26 cellular contexts compared by ENCODE assay signal in genomic region chr5:42638972-42639371, GRCh38.
"Had no signal": no experiment of that assay in that cellular context is flagged by ENCODE, and none has a peak within 500 bp of the region (broad histone marks: within the 10 kb centered on the region; RNA-seq: fewer than 3 reads in every experiment).

No MANE protein-coding gene starts in this region.

- ATAC-seq: left cardiac atrium; left lung; natural killer cell; sciatic nerve; stimulated activated naive B cell treated with anti-CD40 and anti-IgM and Interleukin-4, amounts not matched to agents 10 μg/mL and 1 μg/mL and 100 μg/mL, for 72 hours; stimulated activated naive CD8-positive, alpha-beta T cell treated with anti-CD3 and anti-CD28 coated beads, Interleukin-15, Interleukin-2, amounts not matched to agents 100 U/mL and 50 U/mL, for 24 hours; upper lobe of right lung had no signal

- H3K9me3 ChIP-seq: left lung, ovary, right atrium auricular region, stomach, thoracic aorta, tibial artery, upper lobe of right lung, uterus had no signal

- H3K9ac ChIP-seq: neural progenitor cell had no signal

- H3K4me2 ChIP-seq: neural progenitor cell had no signal

- H3K27me3 ChIP-seq: left lung, neural progenitor cell, ovary, right atrium auricular region, stomach, tibial artery, upper lobe of right lung, uterus had no signal

- H3K27ac ChIP-seq: left lung, neural progenitor cell, ovary, right atrium auricular region, skin epidermis, stomach, thoracic aorta, tibial artery, upper lobe of right lung, uterus had no signal

- H3K4me1 ChIP-seq: left lung, neural progenitor cell, right atrium auricular region, stomach, tibial artery, upper lobe of right lung, uterus had no signal

- DNase-seq: hippocampal formation; kidney glomerular epithelial cell; left cardiac atrium; left lung; mesendoderm; naive B cell; natural killer cell; nephron progenitor cell; ovary; stimulated activated CD4-positive, alpha-beta T cell treated with anti-CD3 and anti-CD28 coated beads, Interleukin-12 subunit alpha, Interleukin-12 subunit beta, amount 100 ng/mL, for 4 hours; stimulated activated CD4-positive, alpha-beta T cell treated with anti-CD3 and anti-CD28 coated beads, Interleukin-15, amount 100 ng/mL, for 24 hours; stimulated activated CD4-positive, alpha-beta T cell treated with anti-CD3 and anti-CD28 coated beads, Interleukin-2, amount 100 ng/mL, for 24 hours; stimulated activated CD4-positive, alpha-beta T cell treated with anti-CD3 and anti-CD28 coated beads, Interleukin-4, amount 100 ng/mL, for 1 hour; stimulated activated naive B cell treated with anti-CD40 and anti-IgM and Interleukin-4, amounts not matched to agents 10 μg/mL and 1 μg/mL and 100 μg/mL, for 72 hours; stimulated activated naive CD8-positive, alpha-beta T cell treated with anti-CD3 and anti-CD28 coated beads, Interleukin-15, Interleukin-2, amounts not matched to agents 100 U/mL and 50 U/mL, for 24 hours; stomach; tibial artery; trophoblast cell; upper lobe of right lung; uterus had no signal

- H3K4me3 ChIP-seq: left lung, lung, neural progenitor cell, ovary, right atrium auricular region, skin epidermis, stomach, thoracic aorta, tibial artery, upper lobe of right lung, uterus had no signal

- H3K36me3 ChIP-seq: left lung, neural progenitor cell, ovary, right atrium auricular region, stomach, thoracic aorta, tibial artery, upper lobe of right lung, uterus had no signal

- H2AFZ ChIP-seq: neural progenitor cell had no signal
